ENCODE assay signal across 15 cellular contexts in the genomic region with DNA sequence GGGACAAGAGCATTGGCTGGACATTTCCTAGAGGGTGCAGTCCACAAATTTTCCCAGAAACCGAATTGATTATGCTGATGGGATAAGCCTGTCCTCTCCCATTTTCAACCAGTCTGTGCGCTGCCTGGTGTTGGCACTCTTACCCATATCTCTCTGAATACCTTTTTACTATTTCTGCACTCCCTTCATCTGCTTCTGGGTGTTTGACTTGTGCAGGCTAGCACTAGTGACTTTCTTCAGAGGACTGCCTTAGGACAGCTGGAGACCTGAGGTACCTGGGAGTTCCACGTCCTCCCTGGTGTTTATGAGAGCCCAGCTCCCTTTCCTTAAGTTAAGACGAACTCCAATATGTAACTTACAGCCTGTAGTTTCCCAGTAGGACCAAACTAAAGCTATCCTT. TPM values are rescaled to one million over a fixed set of nuclear protein-coding genes. Genes with fewer than 3 reads are reported as not detected.
DNase-seq lines count a peak whose midpoint lies in the region; ATAC-seq and TF ChIP-seq lines count a peak whose summit lies in the region.
"Had no signal": no experiment of that assay in that cellular context is flagged by ENCODE, and none has a peak within 500 bp of the region (broad histone marks: within the 10 kb centered on the region; RNA-seq: fewer than 3 reads in every experiment).

No MANE protein-coding gene starts in this region.

- H3K27me3 Mint-ChIP-seq in nephron progenitor cell (ENCODE audit: low read depth, poor library complexity) = no peaks in the 10 kb centered on the region
- no peaks in the 10 kb centered on the region for H3K27me3 Mint-ChIP-seq in CD8-positive, alpha-beta T cell (ENCODE audit: low read depth)
- H3K27me3 Mint-ChIP-seq: activated CD4-positive, alpha-beta T cell treated with anti-CD3 and anti-CD28 coated beads, Interleukin-2, amount 10 ng/mL, durations not matched to agents 7 days and 5 days; B cell had no signal

- H3K27ac ChIP-seq in RWPE2 (ENCODE audit: poor library complexity, severe bottlenecking) (peak overlapping the region; percentile 89), esophagus squamous epithelium (peak overlapping the region in 3 of 4 donors; percentile 31 to 54 (median 53)), transverse colon (peak overlapping the region; percentile 21 to 53 (median 28)), right lobe of liver (no peak overlapping the region)
- no peak overlapping the region for H3K27ac ChIP-seq in CD8-positive, alpha-beta T cell (ENCODE audit: low read depth, low read length)

- TF ChIP-seq EP300 in transverse colon (IDR thresholded peaks at IDR 0.05; ENCODE audit: low read depth) = no peak

- peak overlapping the region; percentile 24 for H3K27ac Mint-ChIP-seq in nephron progenitor cell
- no peak overlapping the region for H3K27ac Mint-ChIP-seq in CD8-positive, alpha-beta T cell
- H3K27ac Mint-ChIP-seq: activated CD4-positive, alpha-beta T cell treated with anti-CD3 and anti-CD28 coated beads, Interleukin-2, amount 10 ng/mL, durations not matched to agents 7 days and 5 days; B cell; immature natural killer cell had no signal

- peaks cover 37% of the 10 kb centered on the region for H3K4me1 Mint-ChIP-seq in nephron progenitor cell
- H3K4me1 Mint-ChIP-seq in CD8-positive, alpha-beta T cell (ENCODE audit: low read depth) = no peaks in the 10 kb centered on the region
- H3K4me1 Mint-ChIP-seq: activated CD4-positive, alpha-beta T cell treated with anti-CD3 and anti-CD28 coated beads, Interleukin-2, amount 10 ng/mL, durations not matched to agents 7 days and 5 days; B cell; immature natural killer cell had no signal

- 75 to 80% methylated on average over 4 of the region's 4 CpGs for WGBS in esophagus squamous epithelium, 2 donors
- WGBS in transverse colon (ENCODE audit: low coverage in 1 of 2), 2 donors = 79 to 80% methylated on average over 2 to 4 of the region's 4 CpGs
- 54% methylated on average over 3 of the region's 4 CpGs for WGBS in right lobe of liver (ENCODE audit: insufficient coverage, low coverage, low lambda C conversion rate, missing lambda C conversion rate)

- H3K36me3 Mint-ChIP-seq in nephron progenitor cell (ENCODE audit: low read depth) = no peaks in the 10 kb centered on the region
- H3K36me3 Mint-ChIP-seq in CD8-positive, alpha-beta T cell = no peaks in the 10 kb centered on the region
- H3K36me3 Mint-ChIP-seq: immature natural killer cell had no signal

- H3K4me1 ChIP-seq in RWPE2 (ENCODE audit: insufficient read depth, poor library complexity, severe bottlenecking) (peaks cover 54% of the 10 kb centered on the region), esophagus squamous epithelium (peaks cover 0 to 56% (median 9%) of the 10 kb centered on the region in 3 donors), transverse colon (peaks cover 0 to 11% (median 7%) of the 10 kb centered on the region in 4 donors), right lobe of liver (peaks cover 0 to 3% (median 0%) of the 10 kb centered on the region in 4 donors)
- no peaks in the 10 kb centered on the region for H3K4me1 ChIP-seq in CD8-positive, alpha-beta T cell (ENCODE audit: insufficient read depth, low read length)

- TF ChIP-seq CTCF in RWPE2 (IDR thresholded peaks at IDR 0.05; ENCODE audit: poor library complexity, severe bottlenecking) (no peak), esophagus squamous epithelium (IDR thresholded peaks at IDR 0.05) (no peak), nephron progenitor cell (IDR thresholded peaks at IDR 0.05) (no peak), transverse colon (IDR thresholded peaks at IDR 0.05) (no peak), right lobe of liver (IDR thresholded peaks at IDR 0.05) (no peak)
- no peak for TF ChIP-seq CTCF in CD8-positive, alpha-beta T cell (IDR thresholded peaks at IDR 0.05)

- ATAC-seq in RWPE2 (ENCODE audit: low read depth) = no peak
- ATAC-seq in right lobe of liver = no peak
- no peak for ATAC-seq in CD8-positive, alpha-beta T cell
- ATAC-seq: HCT116 had no signal

- H3K4me3 Mint-ChIP-seq in nephron progenitor cell = no peak overlapping the region
- no peak overlapping the region for H3K4me3 Mint-ChIP-seq in CD8-positive, alpha-beta T cell
- H3K4me3 Mint-ChIP-seq: activated CD4-positive, alpha-beta T cell treated with anti-CD3 and anti-CD28 coated beads, Interleukin-2, amount 10 ng/mL, durations not matched to agents 7 days and 5 days; B cell; immature natural killer cell had no signal

- H3K27me3 ChIP-seq in RWPE2 (ENCODE audit: insufficient read depth, poor library complexity, severe bottlenecking) (no peaks in the 10 kb centered on the region), esophagus squamous epithelium (no peaks in the 10 kb centered on the region), transverse colon (no peaks in the 10 kb centered on the region), right lobe of liver (no peaks in the 10 kb centered on the region)
- H3K27me3 ChIP-seq in CD8-positive, alpha-beta T cell (ENCODE audit: insufficient read depth, low read length) = no peaks in the 10 kb centered on the region

- no peaks in the 10 kb centered on the region for H3K9me3 Mint-ChIP-seq in nephron progenitor cell
- no peaks in the 10 kb centered on the region for H3K9me3 Mint-ChIP-seq in CD8-positive, alpha-beta T cell
- H3K9me3 Mint-ChIP-seq: activated CD4-positive, alpha-beta T cell treated with anti-CD3 and anti-CD28 coated beads, Interleukin-2, amount 10 ng/mL, durations not matched to agents 7 days and 5 days had no signal

- POLR2A ChIA-PET in CD8-positive, alpha-beta T cell (lab: Charles Lee) = no interaction called here

- no peak for TF ChIP-seq POLR2A in esophagus squamous epithelium (IDR thresholded peaks at IDR 0.05)
- no peak for TF ChIP-seq POLR2A in transverse colon (IDR thresholded peaks at IDR 0.05)
- no peak for TF ChIP-seq POLR2A in right lobe of liver (IDR thresholded peaks at IDR 0.05)

- H3K9me3 ChIP-seq in RWPE2 (ENCODE audit: severe bottlenecking) (no peaks in the 10 kb centered on the region), esophagus squamous epithelium (no peaks in the 10 kb centered on the region), transverse colon (no peaks in the 10 kb centered on the region), right lobe of liver (no peaks in the 10 kb centered on the region)
- no peaks in the 10 kb centered on the region for H3K9me3 ChIP-seq in CD8-positive, alpha-beta T cell (ENCODE audit: low read length)

- intact Hi-C loops in esophagus squamous epithelium (cut with DNase I) = no loop called here
- intact Hi-C loops in transverse colon (cut with DNase I; ENCODE audit: low total_unique reads) = no loop called here
- intact Hi-C loops in right lobe of liver (cut with DNase I) = no loop called here
- intact Hi-C loops in CD8-positive, alpha-beta T cell (cut with DNase I, micrococcal nuclease) = no loop called here

- H3K4me3 ChIP-seq in RWPE2 (ENCODE audit: severe bottlenecking) = no peak overlapping the region
- no peak overlapping the region for H3K4me3 ChIP-seq in esophagus squamous epithelium
- H3K4me3 ChIP-seq in transverse colon = no peak overlapping the region
- no peak overlapping the region for H3K4me3 ChIP-seq in right lobe of liver
- no peak overlapping the region for H3K4me3 ChIP-seq in CD8-positive, alpha-beta T cell (ENCODE audit: low read depth, low read length)

- no peaks in the 10 kb centered on the region for H3K36me3 ChIP-seq in RWPE2 (ENCODE audit: low read depth)
- no peaks in the 10 kb centered on the region for H3K36me3 ChIP-seq in esophagus squamous epithelium
- no peaks in the 10 kb centered on the region for H3K36me3 ChIP-seq in transverse colon
- no peaks in the 10 kb centered on the region for H3K36me3 ChIP-seq in right lobe of liver
- no peaks in the 10 kb centered on the region for H3K36me3 ChIP-seq in CD8-positive, alpha-beta T cell (ENCODE audit: insufficient read depth, low read length)

- in situ Hi-C loops in transverse colon (cut with MboI; ENCODE audit: low pct_ligation_motif_present in 1 of 4, low pct_unique_long_range_greater_than_20kb in 1 of 4, low sequenced_read_pairs in 3 of 4) = no loop called here

- CTCF ChIA-PET in CD8-positive, alpha-beta T cell (lab: Charles Lee) = no interaction called here

- DNase-seq in RWPE2 (ENCODE audit: low spot score) (no peak), esophagus squamous epithelium (lab: John Stamatoyannopoulos, UW) (no peak), nephron progenitor cell (no peak), transverse colon (no peak), right lobe of liver (no peak), MV-4-11 (lab: John Stamatoyannopoulos, UW) (no peak)
- no peak for DNase-seq in CD8-positive, alpha-beta T cell
- DNase-seq: activated CD4-positive, alpha-beta T cell treated with anti-CD3 and anti-CD28 coated beads, Interleukin-2, amount 10 ng/mL, durations not matched to agents 7 days and 5 days; activated naive CD4-positive, alpha-beta T cell; aorta; immature natural killer cell; NCI-H2171; substantia nigra had no signal

RNA-seq across cellular contexts. Expression of a gene that starts 50.2 kb away (rescaled TPM):
- total RNA-seq in esophagus squamous epithelium = 10 to 100 TPM in 1 of 4 donors, 1 to 10 TPM in 2, under 1 TPM in 1; 0.57 to 35.7 (median 6.1) TPM
- total RNA-seq in transverse colon = 10 to 100 TPM in 3 of 4 donors, 1 to 10 TPM in 1; 3.8 to 18.7 (median 14.6) TPM
- total RNA-seq in right lobe of liver = 10 to 100 TPM in 2 of 6 experiments, 1 to 10 TPM in 4; 6.3 to 11.5 (median 8.3) TPM
- under 1 TPM in 1 of 2 experiments, not detected in 1; 0.56 TPM for total RNA-seq in CD8-positive, alpha-beta T cell
- total RNA-seq: B cell had no signal

Comparison
In these comparisons a context has a peak if more than half of its experiments do, and no peak if none do; other contexts are left out.
1. H3K27ac ChIP-seq: peak in RWPE2 (single experiment), esophagus squamous epithelium (3 of 4) and transverse colon (4 of 4); none in right lobe of liver (0 of 3) and CD8-positive, alpha-beta T cell (single experiment).